1 cellular context compared by ENCODE assay signal in genomic region chrX:119791437-119792231, GRCh38.
A peak's percentile ranks its signal among the peaks of the same experiment; 100 is the strongest.
TF ChIP-seq lines count a peak whose summit lies in the region.

Gene RPL39 (minus strand): TSS chrX:119791630. CDS start chrX:119791576, 54 bp downstream.

TF ChIP-seq in GM12878, 131 proteins besides CTCF, POLR2A, EP300 and RAD21 (continued from another document and continues in another):
- TF ChIP-seq, protein P1, sequence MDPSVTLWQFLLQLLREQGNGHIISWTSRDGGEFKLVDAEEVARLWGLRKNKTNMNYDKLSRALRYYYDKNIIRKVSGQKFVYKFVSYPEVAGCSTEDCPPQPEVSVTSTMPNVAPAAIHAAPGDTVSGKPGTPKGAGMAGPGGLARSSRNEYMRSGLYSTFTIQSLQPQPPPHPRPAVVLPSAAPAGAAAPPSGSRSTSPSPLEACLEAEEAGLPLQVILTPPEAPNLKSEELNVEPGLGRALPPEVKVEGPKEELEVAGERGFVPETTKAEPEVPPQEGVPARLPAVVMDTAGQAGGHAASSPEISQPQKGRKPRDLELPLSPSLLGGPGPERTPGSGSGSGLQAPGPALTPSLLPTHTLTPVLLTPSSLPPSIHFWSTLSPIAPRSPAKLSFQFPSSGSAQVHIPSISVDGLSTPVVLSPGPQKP (IDR thresholded peaks at IDR 0.05; ENCODE audit: low read depth, low read length) = 0 out of 2 replicates have a peak, but pooled peaks have one; percentile 21
- TF ChIP-seq HDAC6 (IDR thresholded peaks at IDR 0.05; ENCODE audit: unreplicated experiment) (no peak), SMAD1 (IDR thresholded peaks at IDR 0.05; ENCODE audit: low read depth, partially characterized antibody) (peak; percentile 81), CREB1 (IDR thresholded peaks at IDR 0.05; ENCODE audit: low read depth) (peak; percentile 44; the same call in 1 of the 2 replicates), KAT2A (conservative IDR thresholded peaks at IDR 0.05; ENCODE audit: control insufficient read depth, low read depth, low read length) (no peak), MXI1 (IDR thresholded peaks at IDR 0.05; ENCODE audit: low read depth, low read length) (peak; percentile 57), NFIC (IDR thresholded peaks at IDR 0.05; ENCODE audit: low read depth, low read length) (0 out of 2 replicates have a peak, but pooled peaks have one; percentile 20), POU2F2 (IDR thresholded peaks at IDR 0.05; ENCODE audit: borderline replicate concordance, low read depth, low read length) (peak; percentile 62; the same call in 1 of the 3 replicates), ZBTB4 (CRISPR knock-in tag; IDR thresholded peaks at IDR 0.05) (no peak), POLR2AphosphoS2 (IDR thresholded peaks at IDR 0.05; ENCODE audit: low read depth, low read length) (peak; percentile 80), SUZ12 (IDR thresholded peaks at IDR 0.05; ENCODE audit: unreplicated experiment) (no peak), NFXL1 (IDR thresholded peaks at IDR 0.05; ENCODE audit: borderline replicate concordance) (no peak), KLF5 (IDR thresholded peaks at IDR 0.05; ENCODE audit: partially characterized antibody) (no peak), LARP7 (IDR thresholded peaks at IDR 0.05) (no peak), CBFB (IDR thresholded peaks at IDR 0.05; ENCODE audit: low read depth) (peak; percentile 84; the same call in 1 of the 2 replicates), SP1 (IDR thresholded peaks at IDR 0.05; ENCODE audit: low read depth, low read length) (peak; percentile 42), ZNF274 (IDR thresholded peaks at IDR 0.05; ENCODE audit: insufficient read depth, insufficient read length) (no peak), MYC (IDR thresholded peaks at IDR 0.05; ENCODE audit: insufficient read depth, insufficient read length, insufficient replicate concordance, low read length, severe bottlenecking) (peak; percentile 46), GATAD2B (conservative IDR thresholded peaks at IDR 0.05; ENCODE audit: low read depth) (peak; percentile 46; the same call in 1 of the 2 replicates), YY1 (IDR thresholded peaks at IDR 0.05; ENCODE audit: low read depth, low read length) (peak; percentile 88), ZNF24 (IDR thresholded peaks at IDR 0.05) (no peak), IKZF1 (conservative IDR thresholded peaks at IDR 0.05) (peak; percentile 9; the same call in 1 of the 2 replicates), NRF1 (conservative IDR thresholded peaks at IDR 0.05; ENCODE audit: low read depth, low read length) (no peak), NR2C2 (IDR thresholded peaks at IDR 0.05; ENCODE audit: borderline replicate concordance, control insufficient read depth, insufficient read length, low read depth) (no peak), SMAD5 (IDR thresholded peaks at IDR 0.05; ENCODE audit: low read depth) (peak; percentile 89), MEF2B (IDR thresholded peaks at IDR 0.05; ENCODE audit: partially characterized antibody, poor library complexity, severe bottlenecking) (peak; percentile 74), TCF3 (IDR thresholded peaks at IDR 0.05; ENCODE audit: borderline replicate concordance, insufficient read depth, low read depth, low read length) (no peak), NR2C1 (IDR thresholded peaks at IDR 0.05) (peak; percentile 17; the same call in 1 of the 2 replicates), ZNF687 (IDR thresholded peaks at IDR 0.05) (no peak), FOXM1 (IDR thresholded peaks at IDR 0.05; ENCODE audit: low read depth, low read length) (no peak), TCF12 (IDR thresholded peaks at IDR 0.05; ENCODE audit: low read depth, low read length) (no peak; the same call in 1 of the 2 replicates)
- TF ChIP-seq, protein P2, sequence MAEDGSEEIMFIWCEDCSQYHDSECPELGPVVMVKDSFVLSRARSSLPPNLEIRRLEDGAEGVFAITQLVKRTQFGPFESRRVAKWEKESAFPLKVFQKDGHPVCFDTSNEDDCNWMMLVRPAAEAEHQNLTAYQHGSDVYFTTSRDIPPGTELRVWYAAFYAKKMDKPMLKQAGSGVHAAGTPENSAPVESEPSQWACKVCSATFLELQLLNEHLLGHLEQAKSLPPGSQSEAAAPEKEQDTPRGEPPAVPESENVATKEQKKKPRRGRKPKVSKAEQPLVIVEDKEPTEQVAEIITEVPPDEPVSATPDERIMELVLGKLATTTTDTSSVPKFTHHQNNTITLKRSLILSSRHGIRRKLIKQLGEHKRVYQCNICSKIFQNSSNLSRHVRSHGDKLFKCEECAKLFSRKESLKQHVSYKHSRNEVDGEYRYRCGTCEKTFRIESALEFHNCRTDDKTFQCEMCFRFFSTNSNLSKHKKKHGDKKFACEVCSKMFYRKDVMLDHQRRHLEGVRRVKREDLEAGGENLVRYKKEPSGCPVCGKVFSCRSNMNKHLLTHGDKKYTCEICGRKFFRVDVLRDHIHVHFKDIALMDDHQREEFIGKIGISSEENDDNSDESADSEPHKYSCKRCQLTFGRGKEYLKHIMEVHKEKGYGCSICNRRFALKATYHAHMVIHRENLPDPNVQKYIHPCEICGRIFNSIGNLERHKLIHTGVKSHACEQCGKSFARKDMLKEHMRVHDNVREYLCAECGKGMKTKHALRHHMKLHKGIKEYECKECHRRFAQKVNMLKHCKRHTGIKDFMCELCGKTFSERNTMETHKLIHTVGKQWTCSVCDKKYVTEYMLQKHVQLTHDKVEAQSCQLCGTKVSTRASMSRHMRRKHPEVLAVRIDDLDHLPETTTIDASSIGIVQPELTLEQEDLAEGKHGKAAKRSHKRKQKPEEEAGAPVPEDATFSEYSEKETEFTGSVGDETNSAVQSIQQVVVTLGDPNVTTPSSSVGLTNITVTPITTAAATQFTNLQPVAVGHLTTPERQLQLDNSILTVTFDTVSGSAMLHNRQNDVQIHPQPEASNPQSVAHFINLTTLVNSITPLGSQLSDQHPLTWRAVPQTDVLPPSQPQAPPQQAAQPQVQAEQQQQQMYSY (CRISPR knock-in tag; IDR thresholded peaks at IDR 0.05) = no peak
- TF ChIP-seq, protein P3, sequence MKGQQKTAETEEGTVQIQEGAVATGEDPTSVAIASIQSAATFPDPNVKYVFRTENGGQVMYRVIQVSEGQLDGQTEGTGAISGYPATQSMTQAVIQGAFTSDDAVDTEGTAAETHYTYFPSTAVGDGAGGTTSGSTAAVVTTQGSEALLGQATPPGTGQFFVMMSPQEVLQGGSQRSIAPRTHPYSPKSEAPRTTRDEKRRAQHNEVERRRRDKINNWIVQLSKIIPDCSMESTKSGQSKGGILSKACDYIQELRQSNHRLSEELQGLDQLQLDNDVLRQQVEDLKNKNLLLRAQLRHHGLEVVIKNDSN (IDR thresholded peaks at IDR 0.05; ENCODE audit: borderline replicate concordance, extremely low read length, insufficient read depth, low read depth, low read length) = no peak
- TF ChIP-seq, protein P4, sequence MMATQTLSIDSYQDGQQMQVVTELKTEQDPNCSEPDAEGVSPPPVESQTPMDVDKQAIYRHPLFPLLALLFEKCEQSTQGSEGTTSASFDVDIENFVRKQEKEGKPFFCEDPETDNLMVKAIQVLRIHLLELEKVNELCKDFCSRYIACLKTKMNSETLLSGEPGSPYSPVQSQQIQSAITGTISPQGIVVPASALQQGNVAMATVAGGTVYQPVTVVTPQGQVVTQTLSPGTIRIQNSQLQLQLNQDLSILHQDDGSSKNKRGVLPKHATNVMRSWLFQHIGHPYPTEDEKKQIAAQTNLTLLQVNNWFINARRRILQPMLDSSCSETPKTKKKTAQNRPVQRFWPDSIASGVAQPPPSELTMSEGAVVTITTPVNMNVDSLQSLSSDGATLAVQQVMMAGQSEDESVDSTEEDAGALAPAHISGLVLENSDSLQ (IDR thresholded peaks at IDR 0.05) = peak; percentile 85
- TF ChIP-seq, protein P5, sequence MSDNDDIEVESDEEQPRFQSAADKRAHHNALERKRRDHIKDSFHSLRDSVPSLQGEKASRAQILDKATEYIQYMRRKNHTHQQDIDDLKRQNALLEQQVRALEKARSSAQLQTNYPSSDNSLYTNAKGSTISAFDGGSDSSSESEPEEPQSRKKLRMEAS (IDR thresholded peaks at IDR 0.05; ENCODE audit: low read depth, low read length) = peak; percentile 32; the same call in 1 of the 2 replicates
- TF ChIP-seq, protein P6, sequence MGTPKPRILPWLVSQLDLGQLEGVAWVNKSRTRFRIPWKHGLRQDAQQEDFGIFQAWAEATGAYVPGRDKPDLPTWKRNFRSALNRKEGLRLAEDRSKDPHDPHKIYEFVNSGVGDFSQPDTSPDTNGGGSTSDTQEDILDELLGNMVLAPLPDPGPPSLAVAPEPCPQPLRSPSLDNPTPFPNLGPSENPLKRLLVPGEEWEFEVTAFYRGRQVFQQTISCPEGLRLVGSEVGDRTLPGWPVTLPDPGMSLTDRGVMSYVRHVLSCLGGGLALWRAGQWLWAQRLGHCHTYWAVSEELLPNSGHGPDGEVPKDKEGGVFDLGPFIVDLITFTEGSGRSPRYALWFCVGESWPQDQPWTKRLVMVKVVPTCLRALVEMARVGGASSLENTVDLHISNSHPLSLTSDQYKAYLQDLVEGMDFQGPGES (IDR thresholded peaks at IDR 0.05) = no peak
- TF ChIP-seq, protein P7, sequence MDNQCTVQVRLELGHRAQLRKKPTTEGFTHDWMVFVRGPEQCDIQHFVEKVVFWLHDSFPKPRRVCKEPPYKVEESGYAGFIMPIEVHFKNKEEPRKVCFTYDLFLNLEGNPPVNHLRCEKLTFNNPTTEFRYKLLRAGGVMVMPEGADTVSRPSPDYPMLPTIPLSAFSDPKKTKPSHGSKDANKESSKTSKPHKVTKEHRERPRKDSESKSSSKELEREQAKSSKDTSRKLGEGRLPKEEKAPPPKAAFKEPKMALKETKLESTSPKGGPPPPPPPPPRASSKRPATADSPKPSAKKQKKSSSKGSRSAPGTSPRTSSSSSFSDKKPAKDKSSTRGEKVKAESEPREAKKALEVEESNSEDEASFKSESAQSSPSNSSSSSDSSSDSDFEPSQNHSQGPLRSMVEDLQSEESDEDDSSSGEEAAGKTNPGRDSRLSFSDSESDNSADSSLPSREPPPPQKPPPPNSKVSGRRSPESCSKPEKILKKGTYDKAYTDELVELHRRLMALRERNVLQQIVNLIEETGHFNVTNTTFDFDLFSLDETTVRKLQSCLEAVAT (IDR thresholded peaks at IDR 0.05) = peak; percentile 67; the same call in 1 of the 2 replicates
